In the genomic region with DNA sequence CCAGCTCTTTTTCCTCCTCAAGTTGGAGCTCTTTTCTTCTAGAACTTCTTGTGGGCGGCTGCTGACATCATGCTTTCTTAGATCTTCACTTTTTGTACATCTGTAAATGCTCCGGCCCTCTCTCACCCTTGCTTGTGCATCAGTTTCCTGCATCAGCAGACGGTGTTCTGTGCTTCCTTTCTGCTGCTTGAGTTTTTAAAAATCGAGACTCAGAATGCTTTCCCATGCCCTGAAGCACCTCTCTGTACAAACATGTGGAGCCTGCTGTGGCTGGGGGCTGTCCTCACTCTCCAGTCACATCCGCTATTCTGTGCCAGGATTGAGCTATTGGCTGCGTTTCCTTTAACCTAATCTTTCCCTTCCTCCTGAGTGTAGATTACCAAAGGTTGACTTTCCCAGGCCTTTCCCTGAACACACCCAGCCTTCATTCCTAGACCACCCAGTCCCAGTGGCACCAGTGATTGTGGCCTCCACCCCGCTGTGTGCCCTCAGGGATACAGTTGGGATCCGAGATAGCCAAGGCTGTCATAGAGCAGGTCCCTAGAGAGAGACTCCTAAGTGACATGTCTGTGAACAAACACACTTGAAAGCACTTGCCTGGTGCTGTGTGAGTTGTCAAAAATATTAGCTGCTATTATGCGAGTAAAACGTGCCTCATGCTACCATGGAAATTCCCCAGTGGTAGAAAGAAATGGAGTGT, we compare ENCODE assay signal across 8 cellular contexts. TPM values are rescaled to one million over a fixed set of nuclear protein-coding genes. Genes with fewer than 3 reads are reported as not detected.
DNase-seq lines count a peak whose midpoint lies in the region; ATAC-seq and TF ChIP-seq lines count a peak whose summit lies in the region.

No MANE protein-coding gene starts in this region.

- ATAC-seq in mucosa of descending colon: peak; percentile 21
- no peak for ATAC-seq in HG02870 (IDR thresholded peaks at IDR 0.05; ENCODE audit: unreplicated experiment)

- peak overlapping the region; percentile 29 for H3K27ac ChIP-seq in vagina
- no peak overlapping the region for H3K27ac ChIP-seq in WERI-Rb-1

- H3K4me1 ChIP-seq in mucosa of descending colon (ENCODE audit: low read depth) (no peaks in the 10 kb centered on the region), vagina (peaks cover 14% of the 10 kb centered on the region)

- no peak for TF ChIP-seq POLR2A in vagina (IDR thresholded peaks at IDR 0.05)

- intact Hi-C loops in mucosa of descending colon (cut with DNase I, micrococcal nuclease) (no loop called here), vagina (cut with DNase I) (no loop called here)

- DNase-seq in activated gamma-delta T cell treated with Interleukin-2 at 50 U/mL for 16 hours (peak; percentile 16), activated gamma-delta T cell (lab: John Stamatoyannopoulos, UW) (no peak), cardiac fibroblast (ENCODE audit: low read depth in 2 of 2) (peak; percentile 81 to 86), mucosa of descending colon (no peak), vagina (ENCODE audit: extremely low spot score in 2 of 2) (no peak), WERI-Rb-1 (no peak), islet precursor cell (no peak)

- H3K4me3 ChIP-seq in cardiac fibroblast (replicated peaks in 1 of 2; ENCODE audit: low read depth in 2 of 2, low read length in 2 of 2) (no peak overlapping the region), mucosa of descending colon (no peak overlapping the region), vagina (no peak overlapping the region), WERI-Rb-1 (ENCODE audit: low read depth, low read length) (no peak overlapping the region)

- H3K9me3 ChIP-seq in mucosa of descending colon (no peaks in the 10 kb centered on the region), vagina (no peaks in the 10 kb centered on the region), WERI-Rb-1 (ENCODE audit: severe bottlenecking) (no peaks in the 10 kb centered on the region)

- H3K27me3 ChIP-seq in vagina (no peaks in the 10 kb centered on the region), WERI-Rb-1 (ENCODE audit: insufficient read depth, low read depth, severe bottlenecking) (no peaks in the 10 kb centered on the region)

- TF ChIP-seq CTCF in cardiac fibroblast (IDR thresholded peaks at IDR 0.05; ENCODE audit: low read depth, low read length) (peak; percentile 18), mucosa of descending colon (IDR thresholded peaks at IDR 0.05) (no peak), vagina (IDR thresholded peaks at IDR 0.05) (no peak), WERI-Rb-1 (IDR thresholded peaks at IDR 0.05; ENCODE audit: low read depth, low read length) (no peak)

- peaks cover 4% of the 10 kb centered on the region for H3K36me3 ChIP-seq in mucosa of descending colon (ENCODE audit: low read depth)
- peaks cover 0 to 21% of the 10 kb centered on the region in 2 donors for H3K36me3 ChIP-seq in vagina
- peaks cover 67% of the 10 kb centered on the region for H3K36me3 ChIP-seq in WERI-Rb-1

RNA-seq across cellular contexts. Expression of a gene that starts 41.9 kb away (rescaled TPM):
- total RNA-seq in mucosa of descending colon (10 to 100 TPM; 50.3 to 51.5 (median 51.2) TPM), vagina (57.0 TPM)

Comparison
In these comparisons a context has a peak if more than half of its experiments do, and no peak if none do; other contexts are left out.
1. DNase-seq: peak in activated gamma-delta T cell treated with Interleukin-2 at 50 U/mL for 16 hours (single experiment) and cardiac fibroblast (2 of 2); none in activated gamma-delta T cell (single experiment), mucosa of descending colon (0 of 3), vagina (0 of 2), WERI-Rb-1 (single experiment) and islet precursor cell (single experiment).